In the genomic region with DNA sequence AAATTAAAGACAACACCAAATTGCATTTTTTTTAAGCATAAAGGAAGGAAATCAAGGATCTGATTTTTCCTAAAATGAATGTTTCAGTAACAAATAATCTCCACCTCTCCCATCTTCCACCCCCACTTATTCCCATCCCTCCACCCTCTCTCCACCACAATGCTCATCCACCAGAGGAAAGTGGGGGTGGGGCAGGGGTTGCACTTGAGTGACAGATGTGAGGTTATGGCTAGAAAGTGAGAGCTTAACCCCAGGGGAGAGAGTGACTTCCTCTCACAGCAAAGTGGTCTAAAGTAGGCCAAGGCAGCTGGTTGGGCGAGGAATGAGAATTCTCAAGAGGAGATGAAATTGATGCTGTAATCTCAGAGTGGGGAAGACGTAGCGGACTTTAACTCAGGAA, we compare ENCODE assay signal across 12 cellular contexts.
DNase-seq lines count a peak whose midpoint lies in the region; ATAC-seq and TF ChIP-seq lines count a peak whose summit lies in the region.
"Had no signal": no experiment of that assay in that cellular context is flagged by ENCODE, and none has a peak within 500 bp of the region (broad histone marks: within the 10 kb centered on the region; RNA-seq: fewer than 3 reads in every experiment).

No MANE protein-coding gene starts in this region.

- TF ChIP-seq CTCF in neural cell (IDR thresholded peaks at IDR 0.05; ENCODE audit: poor library complexity, severe bottlenecking): no peak
- no peak for TF ChIP-seq CTCF in coronary artery (IDR thresholded peaks at IDR 0.05)

- H2AFZ ChIP-seq in neural cell (ENCODE audit: low read depth, low read length): no peak overlapping the region

- H3K4me3 ChIP-seq in neural cell (ENCODE audit: low read length) (no peak overlapping the region), coronary artery (no peak overlapping the region)
- H3K4me3 ChIP-seq: breast epithelium, sigmoid colon had no signal

- no peak for TF ChIP-seq RAD21 in neural cell (conservative IDR thresholded peaks at IDR 0.05)

- H3K9me3 ChIP-seq in neural cell (ENCODE audit: low read length): no peaks in the 10 kb centered on the region
- H3K9me3 ChIP-seq: breast epithelium had no signal

- H3K4me3 Mint-ChIP-seq in T-helper 2 cell treated with Interferon-gamma antibody and Interleukin-4, amounts not matched to agents 5 μg/mL and 100 μg/mL, for 36 hours: no peak overlapping the region

- no peak overlapping the region for H3K27ac Mint-ChIP-seq in T-helper 2 cell treated with Interferon-gamma antibody and Interleukin-4, amounts not matched to agents 5 μg/mL and 100 μg/mL, for 36 hours

- H3K27ac ChIP-seq in neural cell (ENCODE audit: low read length) (peak overlapping the region; percentile 11), coronary artery (no peak overlapping the region)
- H3K27ac ChIP-seq: 22Rv1, breast epithelium had no signal

- no peak overlapping the region for H3K9ac ChIP-seq in neural cell (ENCODE audit: low read length)

- ATAC-seq in HG02870 (IDR thresholded peaks at IDR 0.05; ENCODE audit: unreplicated experiment): peak; percentile 63

- peak; percentile 26 for DNase-seq in DMS 273 (lab: John Stamatoyannopoulos, UW; ENCODE audit: unreplicated experiment)
- DNase-seq in DMS 273 treated with DMSO at 0.1 percent for 48 hours (lab: John Stamatoyannopoulos, UW): no peak
- DNase-seq in NCI-H524 (lab: John Stamatoyannopoulos, UW): peak; percentile 97 to 99
- no peak for DNase-seq in coronary artery (ENCODE audit: low spot score)
- DNase-seq in T-helper 2 cell treated with Interferon-gamma antibody and Interleukin-4, amounts not matched to agents 5 μg/mL and 100 μg/mL, for 36 hours (ENCODE audit: low spot score): no peak
- no peak for DNase-seq in NCI-H2081 (lab: John Stamatoyannopoulos, UW)
- DNase-seq: activated CD8-positive, alpha-beta memory T cell treated with anti-CD3 and anti-CD28 coated beads, Interleukin-2, amount 50 U/mL, for 4 hours; sigmoid colon had no signal

- TF ChIP-seq EP300 in neural cell (conservative IDR thresholded peaks at IDR 0.05; ENCODE audit: poor library complexity, severe bottlenecking): no peak

- H3K9me2 ChIP-seq in neural cell (ENCODE audit: insufficient read depth, low read length): no peaks in the 10 kb centered on the region

- no peaks in the 10 kb centered on the region for H3K27me3 ChIP-seq in neural cell (ENCODE audit: insufficient read depth, low read depth, low read length)
- H3K27me3 ChIP-seq: breast epithelium, sigmoid colon had no signal

- peaks cover 5% of the 10 kb centered on the region for H3K4me1 Mint-ChIP-seq in T-helper 2 cell treated with Interferon-gamma antibody and Interleukin-4, amounts not matched to agents 5 μg/mL and 100 μg/mL, for 36 hours (ENCODE audit: low read depth)

- no peaks in the 10 kb centered on the region for H3K9me3 Mint-ChIP-seq in T-helper 2 cell treated with Interferon-gamma antibody and Interleukin-4, amounts not matched to agents 5 μg/mL and 100 μg/mL, for 36 hours

- no peak overlapping the region for H3K4me2 ChIP-seq in neural cell (ENCODE audit: low read length)

- no peaks in the 10 kb centered on the region for H4K20me1 ChIP-seq in neural cell (ENCODE audit: insufficient read depth)

- H3K36me3 Mint-ChIP-seq in T-helper 2 cell treated with Interferon-gamma antibody and Interleukin-4, amounts not matched to agents 5 μg/mL and 100 μg/mL, for 36 hours (ENCODE audit: low read depth): no peaks in the 10 kb centered on the region

- peaks cover 14% of the 10 kb centered on the region for H3K27me3 Mint-ChIP-seq in T-helper 2 cell treated with Interferon-gamma antibody and Interleukin-4, amounts not matched to agents 5 μg/mL and 100 μg/mL, for 36 hours (ENCODE audit: low read depth)

- H3K36me3 ChIP-seq in neural cell (ENCODE audit: insufficient read depth, low read length): no peaks in the 10 kb centered on the region
- H3K36me3 ChIP-seq: breast epithelium, sigmoid colon had no signal

- no peaks in the 10 kb centered on the region for H3F3A ChIP-seq in neural cell (ENCODE audit: insufficient read depth, low read length, poor library complexity, severe bottlenecking)

- no peaks in the 10 kb centered on the region for H3K79me2 ChIP-seq in neural cell (replicated peaks; ENCODE audit: insufficient read depth, low read length)

TF ChIP-seq in neural cell, 6 proteins besides CTCF, POLR2A, EP300 and RAD21:
- peak; percentile 36 for TF ChIP-seq POLR2AphosphoS5 (IDR thresholded peaks at IDR 0.05)
- TF ChIP-seq MXI1 (conservative IDR thresholded peaks at IDR 0.05; ENCODE audit: poor library complexity, severe bottlenecking): peak; percentile 7
- TF ChIP-seq, protein P1, sequence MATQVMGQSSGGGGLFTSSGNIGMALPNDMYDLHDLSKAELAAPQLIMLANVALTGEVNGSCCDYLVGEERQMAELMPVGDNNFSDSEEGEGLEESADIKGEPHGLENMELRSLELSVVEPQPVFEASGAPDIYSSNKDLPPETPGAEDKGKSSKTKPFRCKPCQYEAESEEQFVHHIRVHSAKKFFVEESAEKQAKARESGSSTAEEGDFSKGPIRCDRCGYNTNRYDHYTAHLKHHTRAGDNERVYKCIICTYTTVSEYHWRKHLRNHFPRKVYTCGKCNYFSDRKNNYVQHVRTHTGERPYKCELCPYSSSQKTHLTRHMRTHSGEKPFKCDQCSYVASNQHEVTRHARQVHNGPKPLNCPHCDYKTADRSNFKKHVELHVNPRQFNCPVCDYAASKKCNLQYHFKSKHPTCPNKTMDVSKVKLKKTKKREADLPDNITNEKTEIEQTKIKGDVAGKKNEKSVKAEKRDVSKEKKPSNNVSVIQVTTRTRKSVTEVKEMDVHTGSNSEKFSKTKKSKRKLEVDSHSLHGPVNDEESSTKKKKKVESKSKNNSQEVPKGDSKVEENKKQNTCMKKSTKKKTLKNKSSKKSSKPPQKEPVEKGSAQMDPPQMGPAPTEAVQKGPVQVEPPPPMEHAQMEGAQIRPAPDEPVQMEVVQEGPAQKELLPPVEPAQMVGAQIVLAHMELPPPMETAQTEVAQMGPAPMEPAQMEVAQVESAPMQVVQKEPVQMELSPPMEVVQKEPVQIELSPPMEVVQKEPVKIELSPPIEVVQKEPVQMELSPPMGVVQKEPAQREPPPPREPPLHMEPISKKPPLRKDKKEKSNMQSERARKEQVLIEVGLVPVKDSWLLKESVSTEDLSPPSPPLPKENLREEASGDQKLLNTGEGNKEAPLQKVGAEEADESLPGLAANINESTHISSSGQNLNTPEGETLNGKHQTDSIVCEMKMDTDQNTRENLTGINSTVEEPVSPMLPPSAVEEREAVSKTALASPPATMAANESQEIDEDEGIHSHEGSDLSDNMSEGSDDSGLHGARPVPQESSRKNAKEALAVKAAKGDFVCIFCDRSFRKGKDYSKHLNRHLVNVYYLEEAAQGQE (IDR thresholded peaks at IDR 0.05; ENCODE audit: borderline replicate concordance): no peak
TF ChIP-seq in neural cell: peak in this region for 2.

Comparison
In these comparisons a context has a peak if more than half of its experiments do, and no peak if none do; other contexts are left out.
1. DNase-seq: peak in DMS 273 (single experiment) and NCI-H524 (2 of 2); none in DMS 273 treated with DMSO at 0.1 percent for 48 hours (single experiment), coronary artery (single experiment), T-helper 2 cell treated with Interferon-gamma antibody and Interleukin-4, amounts not matched to agents 5 μg/mL and 100 μg/mL, for 36 hours (single experiment) and NCI-H2081 (0 of 2).